1 cellular context compared by ENCODE assay signal in genomic region chr21:46554431-46555224, GRCh38.
TF ChIP-seq lines count a peak whose summit lies in the region.

No MANE protein-coding gene starts in this region.

TF ChIP-seq in IMR-90, 13 proteins besides CTCF, POLR2A, EP300 and RAD21 (continued from another document):
- TF ChIP-seq, protein P1, sequence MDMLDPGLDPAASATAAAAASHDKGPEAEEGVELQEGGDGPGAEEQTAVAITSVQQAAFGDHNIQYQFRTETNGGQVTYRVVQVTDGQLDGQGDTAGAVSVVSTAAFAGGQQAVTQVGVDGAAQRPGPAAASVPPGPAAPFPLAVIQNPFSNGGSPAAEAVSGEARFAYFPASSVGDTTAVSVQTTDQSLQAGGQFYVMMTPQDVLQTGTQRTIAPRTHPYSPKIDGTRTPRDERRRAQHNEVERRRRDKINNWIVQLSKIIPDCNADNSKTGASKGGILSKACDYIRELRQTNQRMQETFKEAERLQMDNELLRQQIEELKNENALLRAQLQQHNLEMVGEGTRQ (IDR thresholded peaks at IDR 0.05; ENCODE audit: low read depth, low read length) = no peak
- no peak for TF ChIP-seq CEBPB (IDR thresholded peaks at IDR 0.05; ENCODE audit: low read depth, low read length)
